ENCODE assay signal across 1 cellular context in genomic region chr4:153483432-153484418, GRCh38.
TF ChIP-seq lines count a peak whose summit lies in the region.

No MANE protein-coding gene starts in this region.

TF ChIP-seq in GM23338, 12 proteins besides CTCF, POLR2A, EP300 and RAD21 (continued from another document):
- no peak for TF ChIP-seq ZNF462 (CRISPR knock-in tag; IDR thresholded peaks at IDR 0.05)
- no peak for TF ChIP-seq EZH2phosphoT487 (IDR thresholded peaks at IDR 0.05; ENCODE audit: unreplicated experiment)
- no peak for TF ChIP-seq ZNF114 (CRISPR knock-in tag; IDR thresholded peaks at IDR 0.05)
- no peak for TF ChIP-seq STAT1 (IDR thresholded peaks at IDR 0.05; ENCODE audit: unreplicated experiment)
- no peak for TF ChIP-seq ETS1 (IDR thresholded peaks at IDR 0.05)
- TF ChIP-seq EZH2 (IDR thresholded peaks at IDR 0.05; ENCODE audit: low read depth, unreplicated experiment) = no peak
- no peak for TF ChIP-seq REST (IDR thresholded peaks at IDR 0.05; ENCODE audit: unreplicated experiment)
- TF ChIP-seq ZNF331 (CRISPR knock-in tag; IDR thresholded peaks at IDR 0.05; ENCODE audit: low read depth) = no peak
